ENCODE assay signal across 16 cellular contexts in the genomic region with DNA sequence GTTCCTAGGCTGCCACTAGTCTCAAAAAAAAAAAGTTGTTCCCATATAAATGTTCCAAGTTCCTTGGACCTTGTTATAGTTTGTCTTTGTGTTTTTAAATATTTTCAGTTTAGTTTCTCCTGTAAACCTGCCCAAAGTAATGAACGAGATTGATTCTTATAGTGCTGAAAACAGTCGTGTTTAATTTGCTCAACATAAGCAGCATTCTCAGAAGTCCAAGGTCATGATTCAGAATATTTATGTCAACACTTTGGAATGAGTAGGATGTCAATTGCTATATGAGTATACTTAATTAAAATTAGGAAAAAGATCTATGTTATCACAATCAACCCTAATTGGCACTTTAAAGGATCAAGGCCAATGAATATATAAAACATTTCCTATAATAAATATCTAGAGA.
"Had no signal": no experiment of that assay in that cellular context is flagged by ENCODE, and none has a peak within 500 bp of the region (broad histone marks: within the 10 kb centered on the region; RNA-seq: fewer than 3 reads in every experiment).

No MANE protein-coding gene starts in this region.

- H3K27ac ChIP-seq: adrenal gland, dorsolateral prefrontal cortex, parathyroid adenoma, spleen, thyroid gland had no signal

- ATAC-seq: activated naive CD4-positive, alpha-beta T cell treated with anti-CD3 and anti-CD28 coated beads, Interleukin-2, amount 50 U/mL, for 72 hours; left cardiac atrium had no signal

- H3K9me3 ChIP-seq: adrenal gland, spleen, thyroid gland had no signal

- H3K9ac ChIP-seq: parathyroid adenoma had no signal

- H3K4me3 Mint-ChIP-seq: mesothelial cell of epicardium; nephron; T-helper 1 cell treated with Interleukin-12 subunit alpha and Interleukin-12 subunit beta and Interleukin-4 antibody, amounts not matched to agents 30 μg/mL and 1 μg/mL, for 36 hours had no signal

- H3K27ac Mint-ChIP-seq: activated naive CD4-positive, alpha-beta T cell treated with anti-CD3 and anti-CD28 coated beads, Interleukin-2, amount 50 U/mL, for 72 hours; mesothelial cell of epicardium; nephron; T-helper 1 cell treated with Interleukin-12 subunit alpha and Interleukin-12 subunit beta and Interleukin-4 antibody, amounts not matched to agents 30 μg/mL and 1 μg/mL, for 36 hours had no signal

- DNase-seq: activated CD4-positive, alpha-beta T cell treated with anti-CD3 and anti-CD28 coated beads, Interleukin-2, amount 50 U/mL, for 4 hours; activated gamma-delta T cell treated with Interleukin-2 at 50 U/mL for 16 hours; adrenal gland; dorsolateral prefrontal cortex; erythroblast; left cardiac atrium; spleen; stimulated activated CD8-positive, alpha-beta memory T cell treated with anti-CD3 and anti-CD28 coated beads, Interleukin-4, amount 100 ng/mL, for 48 hours; stimulated activated naive CD4-positive, alpha-beta T cell; thyroid gland had no signal

- H3K27me3 ChIP-seq: adrenal gland, spleen, thyroid gland had no signal

- H3K36me3 ChIP-seq: adrenal gland, spleen, thyroid gland had no signal

- FAIRE-seq: islet of Langerhans had no signal

- H3K4me1 Mint-ChIP-seq: nephron had no signal

- H2AFZ ChIP-seq: parathyroid adenoma had no signal

- H3K4me1 ChIP-seq: adrenal gland, parathyroid adenoma, spleen, thyroid gland had no signal

- H3K4me3 ChIP-seq: adrenal gland, dorsolateral prefrontal cortex, spleen, thyroid gland had no signal

- H3K79me2 ChIP-seq: parathyroid adenoma had no signal
